Comparison of ENCODE assay signal across 20 cellular contexts in the genomic region with DNA sequence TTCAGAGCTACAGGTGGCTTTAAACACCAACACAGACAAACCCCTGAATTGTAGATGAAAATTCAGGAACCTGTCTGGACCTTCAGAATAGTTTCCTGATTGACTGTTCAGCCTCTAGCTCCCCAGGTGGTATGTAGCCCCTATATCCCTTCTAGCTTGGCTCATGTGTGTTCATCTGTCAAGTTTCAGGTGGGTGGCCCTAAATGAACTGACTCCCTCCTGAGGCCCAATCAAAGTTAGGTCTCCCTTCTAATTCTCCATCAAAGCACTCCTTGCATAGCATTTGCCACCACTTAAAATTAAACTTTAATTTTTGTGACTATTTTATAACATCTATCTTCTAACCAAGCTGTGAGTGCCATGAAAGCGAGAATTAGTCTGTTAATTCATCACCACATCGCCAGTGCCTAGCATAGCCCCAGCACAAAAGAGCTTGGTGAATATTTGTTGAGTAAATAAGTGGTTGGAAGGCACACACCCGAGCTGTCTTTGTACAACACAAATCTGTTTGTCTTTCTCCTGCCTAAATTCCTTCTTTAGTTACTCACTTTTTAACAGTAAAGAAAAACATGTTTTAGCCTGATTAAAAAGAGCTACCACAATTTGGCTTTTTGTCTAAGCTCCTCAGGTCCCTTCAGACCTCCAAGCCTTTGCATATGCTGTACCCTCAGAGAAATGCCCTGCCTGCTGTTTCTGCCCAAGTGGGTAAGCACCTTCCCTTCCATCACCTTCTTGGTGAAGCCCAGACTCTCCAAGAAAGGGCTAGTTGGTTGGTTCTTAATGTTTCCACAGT.
DNase-seq lines count a peak whose midpoint lies in the region; ATAC-seq and TF ChIP-seq lines count a peak whose summit lies in the region.
"Had no signal": no experiment of that assay in that cellular context is flagged by ENCODE, and none has a peak within 500 bp of the region (broad histone marks: within the 10 kb centered on the region; RNA-seq: fewer than 3 reads in every experiment).

No MANE protein-coding gene starts in this region.

- H3K27me3 ChIP-seq in Caco-2 (replicated peaks; ENCODE audit: control insufficient read depth, insufficient read depth, low read length) = no peaks in the 10 kb centered on the region
- peaks cover 0 to 6% (median 0%) of the 10 kb centered on the region in 3 experiments for H3K27me3 ChIP-seq in neuronal stem cell (ENCODE audit: control insufficient read depth in 3 of 3, insufficient read depth in 3 of 3, low read depth in 1 of 3, low read length in 3 of 3)
- H3K27me3 ChIP-seq in sigmoid colon = no peaks in the 10 kb centered on the region
- H3K27me3 ChIP-seq in left ventricle myocardium inferior (ENCODE audit: low read depth) = no peaks in the 10 kb centered on the region
- H3K27me3 ChIP-seq: BE2C, gastroesophageal sphincter had no signal

- DNase-seq in Caco-2 = peak in 1 of 2 experiments; percentile 35
- peak; percentile 22 for DNase-seq in LHCN-M2 (ENCODE audit: low read depth)
- DNase-seq in astrocyte of the spinal cord (ENCODE audit: low read depth, low spot score) = peak; percentile 16
- DNase-seq in neuronal stem cell (ENCODE audit: low spot score) = no peak
- DNase-seq in activated naive CD4-positive, alpha-beta T cell (lab: John Stamatoyannopoulos, UW) = no peak
- no peak for DNase-seq in sigmoid colon
- DNase-seq in left ventricle myocardium inferior = no peak
- DNase-seq: BE2C; left ventricle myocardium superior; NCI-H1105; NCI-H446 treated with DMSO at 0.1 percent for 48 hours; stimulated activated CD4-positive, alpha-beta T cell treated with anti-CD3 and anti-CD28 coated beads, Interleukin-4, amount 100 ng/mL, for 4 hours; substantia nigra; T-helper 9 cell had no signal

- H2BK12ac ChIP-seq in neuronal stem cell (ENCODE audit: low read length) = no peak overlapping the region

- H3K27ac ChIP-seq in neuronal stem cell (replicated peaks; ENCODE audit: low read length) (no peak overlapping the region), sigmoid colon (no peak overlapping the region), left ventricle myocardium inferior (replicated peaks) (no peak overlapping the region)
- H3K27ac ChIP-seq: cardiac muscle cell, gastroesophageal sphincter, SK-N-MC had no signal

- H3K23ac ChIP-seq in neuronal stem cell (ENCODE audit: low read depth, low read length, poor library complexity) = no peak overlapping the region

- TF ChIP-seq CTCF in Caco-2 (IDR thresholded peaks at IDR 0.05; ENCODE audit: insufficient read depth in 1 of 2, low read depth in 1 of 2, low read length in 1 of 2, severe bottlenecking in 1 of 2, unreplicated experiment in 1 of 2) (no peak), astrocyte of the spinal cord (IDR thresholded peaks at IDR 0.05; ENCODE audit: low read depth, low read length) (no peak), sigmoid colon (IDR thresholded peaks at IDR 0.05) (no peak), left ventricle myocardium inferior (IDR thresholded peaks at IDR 0.05; ENCODE audit: borderline replicate concordance) (no peak)

- CTCF ChIA-PET in Caco-2 (lab: Charles Lee) = no interaction called here

- ATAC-seq in GM21447 (IDR thresholded peaks at IDR 0.05; ENCODE audit: unreplicated experiment) = no peak
- ATAC-seq: activated CD4-positive, CD25-positive, alpha-beta regulatory T cell treated with anti-CD3 and anti-CD28 coated beads, Interleukin-2, amount 50 U/mL, for 24 hours; gastroesophageal sphincter; left ventricle myocardium superior had no signal

- in situ Hi-C loops in astrocyte of the spinal cord (cut with HindIII; ENCODE audit: low sequenced_read_pairs) = no loop called here

- POLR2A ChIA-PET in Caco-2 (lab: Charles Lee) = interaction anchor here (0.7 kb wide), 2 partner anchors 15 to 507 kb away, joined by 3 read pairs; no protein-coding TSS in a partner anchor

- H4K91ac ChIP-seq in neuronal stem cell (ENCODE audit: low read depth, low read length, poor library complexity) = no peak overlapping the region

- BruUV-seq in Caco-2 (replicated peaks; lab: Mats Ljungman, UMichigan) = no TSS peak

- H3K4ac ChIP-seq in neuronal stem cell (ENCODE audit: low read length) = no peak overlapping the region

- peaks cover 15% of the 10 kb centered on the region for H3K9me3 Mint-ChIP-seq in Caco-2 (ENCODE audit: unreplicated experiment)

- H3K14ac ChIP-seq in neuronal stem cell (ENCODE audit: low read length) = no peak overlapping the region

- H3K18ac ChIP-seq in neuronal stem cell (ENCODE audit: low read length) = peak overlapping the region; percentile 13

- no peak overlapping the region for H3K4me3 ChIP-seq in Caco-2 (ENCODE audit: low read depth, low read length)
- no peak overlapping the region for H3K4me3 ChIP-seq in astrocyte of the spinal cord (ENCODE audit: low read depth, low read length)
- no peak overlapping the region for H3K4me3 ChIP-seq in neuronal stem cell (ENCODE audit: low read length in 2 of 2)
- H3K4me3 ChIP-seq in sigmoid colon = no peak overlapping the region
- no peak overlapping the region for H3K4me3 ChIP-seq in left ventricle myocardium inferior
- H3K4me3 ChIP-seq: cardiac muscle cell, gastroesophageal sphincter, SK-N-MC had no signal

- H3K4me1 ChIP-seq in Caco-2 (peaks cover 40% of the 10 kb centered on the region), neuronal stem cell (ENCODE audit: control insufficient read depth in 2 of 2, insufficient read depth in 1 of 2, low read depth in 1 of 2, low read length in 2 of 2) (no peaks in the 10 kb centered on the region), sigmoid colon (no peaks in the 10 kb centered on the region), left ventricle myocardium inferior (peaks cover 10% of the 10 kb centered on the region)
- H3K4me1 ChIP-seq: BE2C had no signal

- H2BK15ac ChIP-seq in neuronal stem cell (ENCODE audit: low read length) = no peak overlapping the region

- H2BK5ac ChIP-seq in neuronal stem cell (ENCODE audit: low read length) = no peak overlapping the region

- no peak for TF ChIP-seq POLR2A in sigmoid colon (IDR thresholded peaks at IDR 0.05)

- H2BK120ac ChIP-seq in neuronal stem cell (ENCODE audit: low read depth, low read length) = no peak overlapping the region

- H3K9me3 ChIP-seq in Caco-2 (no peaks in the 10 kb centered on the region), neuronal stem cell (replicated peaks in 1 of 2; ENCODE audit: control insufficient read depth in 2 of 2, insufficient read depth in 1 of 2, low read depth in 1 of 2, low read length in 2 of 2) (no peaks in the 10 kb centered on the region), sigmoid colon (no peaks in the 10 kb centered on the region), left ventricle myocardium inferior (replicated peaks) (no peaks in the 10 kb centered on the region)
- H3K9me3 ChIP-seq: BE2C had no signal

- H3K9ac ChIP-seq in neuronal stem cell (ENCODE audit: low read depth, low read length, poor library complexity) = no peak overlapping the region

- H3K4me3 Mint-ChIP-seq in Caco-2 (ENCODE audit: unreplicated experiment) = peak overlapping the region; percentile 27
- H3K4me3 Mint-ChIP-seq: activated T-helper 1 cell treated with anti-CD3 and anti-CD28 coated beads, Interleukin-12 subunit alpha, Interleukin-12 subunit beta, Interleukin-2, Interleukin-4 antibody, amounts not matched to agents 30 ng/mL and 10 ng/mL and 1 ng/mL, durations not matched to agents 14 hours and 24 hours and 36 hours had no signal

- no CpG with 5 or more reads among the region's 3 CpGs for WGBS in neuronal stem cell (ENCODE audit: extremely low coverage in 2 of 2, insufficient read length in 2 of 2, insufficient replicate concordance in 1 of 2), 2 donors
- 33 to 73% methylated on average over 3 of the region's 3 CpGs for WGBS in sigmoid colon, 2 donors

- no peak for TF ChIP-seq EP300 in sigmoid colon (IDR thresholded peaks at IDR 0.05)

- peaks cover 46% of the 10 kb centered on the region for H3K4me1 Mint-ChIP-seq in Caco-2 (ENCODE audit: low read depth, unreplicated experiment)

- no peak overlapping the region for H2AK5ac ChIP-seq in neuronal stem cell (ENCODE audit: low read depth, low read length)

- H3K36me3 ChIP-seq in Caco-2 (ENCODE audit: control insufficient read depth, insufficient read depth, low read length) = no peaks in the 10 kb centered on the region
- H3K36me3 ChIP-seq in neuronal stem cell (replicated peaks in 1 of 2; ENCODE audit: control insufficient read depth in 2 of 2, insufficient read depth in 2 of 2, low read length in 2 of 2) = no peaks in the 10 kb centered on the region
- H3K36me3 ChIP-seq in sigmoid colon = no peaks in the 10 kb centered on the region
- no peaks in the 10 kb centered on the region for H3K36me3 ChIP-seq in left ventricle myocardium inferior
- H3K36me3 ChIP-seq: BE2C, cardiac muscle cell, gastroesophageal sphincter had no signal

- no peaks in the 10 kb centered on the region for H3K79me1 ChIP-seq in neuronal stem cell (ENCODE audit: low read depth, low read length)

- H3K27ac Mint-ChIP-seq in Caco-2 (ENCODE audit: unreplicated experiment) = peak overlapping the region; percentile 91
- H3K27ac Mint-ChIP-seq: activated T-helper 1 cell treated with anti-CD3 and anti-CD28 coated beads, Interleukin-12 subunit alpha, Interleukin-12 subunit beta, Interleukin-2, Interleukin-4 antibody, amounts not matched to agents 30 ng/mL and 10 ng/mL and 1 ng/mL, durations not matched to agents 14 hours and 24 hours and 36 hours had no signal

- no peak overlapping the region for H3K4me2 ChIP-seq in neuronal stem cell (ENCODE audit: insufficient read depth, low read length, poor library complexity, severe bottlenecking)

- H2AFZ ChIP-seq in neuronal stem cell (ENCODE audit: low read length) = no peak overlapping the region

- no peaks in the 10 kb centered on the region for H3K27me3 Mint-ChIP-seq in Caco-2 (ENCODE audit: insufficient read depth, unreplicated experiment)

- intact Hi-C loops in Caco-2 (cut with micrococcal nuclease; ENCODE audit: unreplicated experiment) = loop anchor here (1.0 to 10.0 kb wide), 5 partner anchors 15 to 257 kb away; no protein-coding TSS in a partner anchor
- intact Hi-C loops in sigmoid colon (cut with DNase I) = no loop called here
- intact Hi-C loops in left ventricle myocardium inferior (cut with micrococcal nuclease) = no loop called here

- H4K8ac ChIP-seq in neuronal stem cell (ENCODE audit: low read depth, low read length) = no peak overlapping the region

- no peaks in the 10 kb centered on the region for H3K36me3 Mint-ChIP-seq in Caco-2 (ENCODE audit: insufficient read depth, unreplicated experiment)

Comparison
In these comparisons a context has a peak if more than half of its experiments do, and no peak if none do; other contexts are left out.
1. DNase-seq: peak in LHCN-M2 (single experiment) and astrocyte of the spinal cord (single experiment); none in neuronal stem cell (single experiment), activated naive CD4-positive, alpha-beta T cell (0 of 4), sigmoid colon (single experiment) and left ventricle myocardium inferior (single experiment).